Comparison of ENCODE assay signal across 7 cellular contexts in genomic region chr4:66785479-66785878, GRCh38.
"Had no signal": no experiment of that assay in that cellular context is flagged by ENCODE, and none has a peak within 500 bp of the region (broad histone marks: within the 10 kb centered on the region; RNA-seq: fewer than 3 reads in every experiment).

No MANE protein-coding gene starts in this region.

- H2AFZ ChIP-seq: GM23338 had no signal

- DNase-seq: H7, HFFc6, KG1 had no signal

- H3K4me1 ChIP-seq: HAP-1 had no signal

- H3K36me3 ChIP-seq: HAP-1 had no signal

- H3K9me3 ChIP-seq: HAP-1 had no signal

- H3K4me2 ChIP-seq: GM23338 had no signal

- ATAC-seq: GM23338, HCT116 had no signal

- H3K4me3 ChIP-seq: GM23338, HAP-1 had no signal

- H3K27ac ChIP-seq: HL-60 had no signal
